Comparison of ENCODE assay signal across 11 cellular contexts in genomic region chr2:176157499-176158305, GRCh38. TPM values are rescaled to one million over a fixed set of nuclear protein-coding genes. Genes with fewer than 3 reads are reported as not detected.
DNase-seq lines count a peak whose midpoint lies in the region; ATAC-seq, FAIRE-seq and TF ChIP-seq lines count a peak whose summit lies in the region.
"Had no signal": no experiment of that assay in that cellular context is flagged by ENCODE, and none has a peak within 500 bp of the region (broad histone marks: within the 10 kb centered on the region; RNA-seq: fewer than 3 reads in every experiment).

No MANE protein-coding gene starts in this region.

- FAIRE-seq in HepG2 (lab: Jason Lieb, UNC) = no peak

- peaks cover 12 to 94% of the 10 kb centered on the region in 2 experiments for H3K27me3 ChIP-seq in HepG2 (ENCODE audit: control insufficient read depth in 1 of 2, insufficient read depth in 2 of 2, low read length in 2 of 2)
- H3K27me3 ChIP-seq in right lobe of liver = peaks cover 0 to 70% of the 10 kb centered on the region in 2 donors
- H3K27me3 ChIP-seq in SK-N-SH (ENCODE audit: insufficient read depth) = no peaks in the 10 kb centered on the region

- CTCF ChIA-PET in HepG2 (lab: Yijun Ruan, JAX; ENCODE audit: low intra/inter-chr PET ratio, low total read pairs) (no interaction called here), SK-N-SH (lab: Yijun Ruan, JAX) (interaction anchor here (1.2 to 6.2 kb wide), 4 partner anchors 12 to 991 kb away, joined by 3 to 53 read pairs (median 5); no protein-coding TSS in a partner anchor)

- intact Hi-C loops in HepG2 (cut with micrococcal nuclease; ENCODE audit: unreplicated experiment) (no loop called here), right lobe of liver (cut with DNase I) (no loop called here)

- H4K20me1 ChIP-seq in HepG2 (ENCODE audit: insufficient read depth, low read length) = no peaks in the 10 kb centered on the region
- H4K20me1 ChIP-seq in SK-N-SH (ENCODE audit: insufficient read depth) = no peaks in the 10 kb centered on the region

- H3K27ac ChIP-seq in HepG2 (ENCODE audit: extremely low read length, insufficient read depth, low read length) = no peak overlapping the region
- H3K27ac ChIP-seq in right lobe of liver = no peak overlapping the region
- H3K27ac ChIP-seq in SK-N-SH (ENCODE audit: low read depth in 2 of 2, low read length in 1 of 2) = peak overlapping the region in 1 of 2 experiments; percentile 89; a peak in 2 of 4 replicates

- peak overlapping the region in 1 of 3 experiments; percentile 24; a peak in 2 of 6 replicates for H3K4me3 ChIP-seq in HepG2 (replicated peaks in 1 of 3; ENCODE audit: insufficient read depth in 1 of 3, low read depth in 2 of 3, low read length in 3 of 3)
- no peak overlapping the region for H3K4me3 ChIP-seq in right lobe of liver
- H3K4me3 ChIP-seq in SK-N-SH (ENCODE audit: low read depth in 2 of 2, low read length in 1 of 2) = peak overlapping the region; percentile 54 to 71

- H3K4me1 ChIP-seq in HepG2 (ENCODE audit: insufficient read depth, low read length) (peaks cover 47% of the 10 kb centered on the region), right lobe of liver (peaks cover 0 to 20% (median 0%) of the 10 kb centered on the region in 4 donors), SK-N-SH (ENCODE audit: control insufficient read depth in 1 of 2, insufficient read depth in 2 of 2, low read depth in 1 of 2, low read length in 1 of 2) (peaks cover 0 to 8% of the 10 kb centered on the region in 2 experiments; a peak in 2 of 4 replicates)

- H3F3A ChIP-seq in SK-N-SH (replicated peaks; ENCODE audit: insufficient read depth) = no peaks in the 10 kb centered on the region

- POLR2A ChIA-PET in HepG2 (lab: Yijun Ruan, JAX) (no interaction called here), SK-N-SH (lab: Yijun Ruan, JAX) (interaction anchor here (1.4 to 2.3 kb wide), 3 partner anchors 18 to 297 kb away, joined by 4 to 9 read pairs (median 5); no protein-coding TSS in a partner anchor)

- TF ChIP-seq CTCF in HepG2 (CRISPR knock-in tag; IDR thresholded peaks at IDR 0.05) (no peak), right lobe of liver (IDR thresholded peaks at IDR 0.05) (no peak), SK-N-SH (IDR thresholded peaks at IDR 0.05) (no peak)

- no TSS peak for BruUV-seq in HepG2 (replicated peaks; lab: Mats Ljungman, UMichigan)

- ATAC-seq in HepG2 (no peak), right lobe of liver (no peak), GM18520 (IDR thresholded peaks at IDR 0.05; ENCODE audit: unreplicated experiment) (no peak), GM21447 (IDR thresholded peaks at IDR 0.05; ENCODE audit: unreplicated experiment) (no peak), HG02981 (IDR thresholded peaks at IDR 0.05; ENCODE audit: unreplicated experiment) (no peak), HG03442 (IDR thresholded peaks at IDR 0.05; ENCODE audit: unreplicated experiment) (no peak)

- H3K36me3 ChIP-seq in HepG2 (replicated peaks in 1 of 2; ENCODE audit: control insufficient read depth in 1 of 2, insufficient read depth in 2 of 2, low read length in 2 of 2) (no peaks in the 10 kb centered on the region), right lobe of liver (no peaks in the 10 kb centered on the region), SK-N-SH (replicated peaks in 1 of 2; ENCODE audit: control insufficient read depth in 1 of 2, insufficient read depth in 2 of 2, low read length in 1 of 2) (peaks cover 0 to 23% of the 10 kb centered on the region in 2 experiments)

- 48% methylated on average over 50 of the region's 50 CpGs for WGBS in HepG2 (ENCODE audit: low lambda C conversion rate)
- WGBS in right lobe of liver (ENCODE audit: insufficient coverage, low coverage, low lambda C conversion rate, missing lambda C conversion rate) = 4% methylated on average over 50 of the region's 50 CpGs
- 11% methylated on average over 45 of the region's 50 CpGs for WGBS in SK-N-SH (ENCODE audit: low lambda C conversion rate)

- H3K9ac ChIP-seq in HepG2 (ENCODE audit: insufficient read depth, low read depth, low read length) = no peak overlapping the region
- peak overlapping the region; percentile 51; the same call in 1 of the 2 replicates for H3K9ac ChIP-seq in SK-N-SH

- TF ChIP-seq POLR2A in HepG2 (IDR thresholded peaks at IDR 0.05; ENCODE audit: insufficient read depth in 1 of 2, low read depth in 2 of 2, low read length in 2 of 2) (no peak), right lobe of liver (IDR thresholded peaks at IDR 0.05) (no peak)

- no peaks in the 10 kb centered on the region for H3K79me2 ChIP-seq in HepG2 (ENCODE audit: insufficient read depth, low read length)
- no peaks in the 10 kb centered on the region for H3K79me2 ChIP-seq in SK-N-SH (ENCODE audit: insufficient read depth)

- H3K4me2 ChIP-seq in HepG2 (ENCODE audit: low read depth, low read length) = peak overlapping the region; percentile 8
- peak overlapping the region; percentile 81 for H3K4me2 ChIP-seq in SK-N-SH

- DNase-seq in HepG2 (ENCODE audit: low spot score) (no peak), right lobe of liver (no peak), SK-N-SH (peak; percentile 88), medulla oblongata (ENCODE audit: extremely low spot score) (peak; percentile 51)
- DNase-seq: activated CD8-positive, alpha-beta memory T cell treated with anti-CD3 and anti-CD28 coated beads, Interleukin-2, amount 50 U/mL, for 4 hours; GF-D8 had no signal

- in situ Hi-C loops in HepG2 (cut with HindIII; ENCODE audit: extremely low pct_ligation_motif_present, low pct_unique_long_range_greater_than_20kb) = no loop called here

- no peak for TF ChIP-seq RAD21 in HepG2 (CRISPR knock-in tag; IDR thresholded peaks at IDR 0.05)
- TF ChIP-seq RAD21 in SK-N-SH (IDR thresholded peaks at IDR 0.05; ENCODE audit: low read length) = no peak; the same call in 1 of the 2 replicates

- H2AFZ ChIP-seq in HepG2 (ENCODE audit: low read length) (no peak overlapping the region), SK-N-SH (ENCODE audit: low read depth) (peak overlapping the region; percentile 86)

- H3K9me3 ChIP-seq in HepG2 (ENCODE audit: low read length) (no peaks in the 10 kb centered on the region), right lobe of liver (no peaks in the 10 kb centered on the region), SK-N-SH (no peaks in the 10 kb centered on the region)

- no peaks in the 10 kb centered on the region for H3K9me2 ChIP-seq in SK-N-SH

- TF ChIP-seq EP300 in HepG2 (IDR thresholded peaks at IDR 0.05; ENCODE audit: low read depth in 2 of 2, low read length in 2 of 2) (no peak), HepG2 (CRISPR knock-in tag; IDR thresholded peaks at IDR 0.05; ENCODE audit: borderline replicate concordance) (no peak), SK-N-SH (IDR thresholded peaks at IDR 0.05; ENCODE audit: borderline replicate concordance in 1 of 2, low read depth in 1 of 2, low read length in 1 of 2) (no peak)

RNA-seq across cellular contexts. Expression of gene HOXD3, which starts 0.6 kb away (rescaled TPM):
- total RNA-seq in HepG2 (2016; rRNA removed; fragmentation: Illumina TruSeq; extraction: Trizol) (0.08 and 0.09 TPM in 2 replicates), right lobe of liver (not detected)
- not detected in 2 replicates for total RNA-seq in HepG2 (2016; cell fraction: cytosol; rRNA removed; fragmentation: Illumina TruSeq; extraction: Trizol; ENCODE audit: low read depth)
- total RNA-seq in HepG2 (2016; cell fraction: insoluble cytoplasmic fraction; rRNA removed; fragmentation: Illumina TruSeq; extraction: Trizol) = 0.04 TPM in 1 of 2 replicates, not detected in the other
- 0.06 and 0.14 TPM in 2 replicates for total RNA-seq in HepG2 (2016; cell fraction: membrane; rRNA removed; fragmentation: Illumina TruSeq; extraction: Trizol)
- 0.19 TPM in 1 of 2 replicates, not detected in the other for total RNA-seq in HepG2 (2016; cell fraction: nucleus; rRNA removed; fragmentation: Illumina TruSeq; extraction: Trizol)
- polyA plus RNA-seq in HepG2 (2011; rRNA removed) (0.05 TPM in 1 of 2 replicates, not detected in the other), SK-N-SH (2012; rRNA removed) (0.80 and 0.81 TPM in 2 replicates)
- not detected in 2 replicates for polyA plus RNA-seq in HepG2 (2011; cell fraction: cytosol; rRNA removed)
- polyA plus RNA-seq in HepG2 (2011; cell fraction: nucleus; rRNA removed) = 0.07 TPM in 1 of 2 replicates, not detected in the other
- polyA plus RNA-seq in HepG2 (2012) = 0.09 TPM in 1 of 2 replicates, not detected in the other
- polyA plus RNA-seq in HepG2 (2016; cell fraction: cytosol; fragmentation: Illumina TruSeq; extraction: Trizol; ENCODE audit: low read depth) = not detected in 2 replicates
- 0.28 TPM in 1 of 2 replicates, not detected in the other for polyA plus RNA-seq in HepG2 (2016; cell fraction: insoluble cytoplasmic fraction; fragmentation: Illumina TruSeq; extraction: Trizol; ENCODE audit: low read depth)
- 0.07 TPM in 1 of 2 replicates, not detected in the other for polyA plus RNA-seq in HepG2 (2016; cell fraction: membrane; fragmentation: Illumina TruSeq; extraction: Trizol; ENCODE audit: low read depth)
- polyA plus RNA-seq in HepG2 (2016; cell fraction: nucleus; fragmentation: Illumina TruSeq; extraction: Trizol; ENCODE audit: insufficient read depth, low read depth) = not detected in 2 replicates
- not detected in 2 replicates for polyA minus RNA-seq in HepG2 (2011; rRNA and poly(A)+ RNA removed; ENCODE audit: low replicate concordance)
- polyA minus RNA-seq in HepG2 (2011; cell fraction: cytosol; rRNA and poly(A)+ RNA removed) = not detected in 2 replicates
- polyA minus RNA-seq in HepG2 (2011; cell fraction: nucleus; rRNA and poly(A)+ RNA removed) = not detected in 2 replicates
- polyA plus RNA-seq in SK-N-SH (2012; cell fraction: cytosol; rRNA removed) = 0.62 and 0.88 TPM in 2 replicates
- 1.4 and 3.9 TPM in 2 replicates for polyA plus RNA-seq in SK-N-SH (2012; cell fraction: nucleus; rRNA removed)

RNA-seq across cellular contexts. Expression of gene HOXD4, which starts 6.4 kb away (rescaled TPM):
- 0.31 TPM in 1 of 2 replicates, not detected in the other for total RNA-seq in HepG2 (2016; rRNA removed; fragmentation: Illumina TruSeq; extraction: Trizol)
- total RNA-seq in HepG2 (2016; cell fraction: cytosol; rRNA removed; fragmentation: Illumina TruSeq; extraction: Trizol; ENCODE audit: low read depth) = not detected in 2 replicates
- 0.19 TPM in 1 of 2 replicates, not detected in the other for total RNA-seq in HepG2 (2016; cell fraction: insoluble cytoplasmic fraction; rRNA removed; fragmentation: Illumina TruSeq; extraction: Trizol)
- total RNA-seq in HepG2 (2016; cell fraction: membrane; rRNA removed; fragmentation: Illumina TruSeq; extraction: Trizol) = 0.12 TPM in 1 of 2 replicates, not detected in the other
- total RNA-seq in HepG2 (2016; cell fraction: nucleus; rRNA removed; fragmentation: Illumina TruSeq; extraction: Trizol) = 0.34 TPM in 1 of 2 replicates, not detected in the other
- not detected in 2 replicates for polyA plus RNA-seq in HepG2 (2011; rRNA removed)
- not detected in 2 replicates for polyA plus RNA-seq in HepG2 (2011; cell fraction: cytosol; rRNA removed)
- polyA plus RNA-seq in HepG2 (2011; cell fraction: nucleus; rRNA removed) = not detected in 2 replicates
- polyA plus RNA-seq in HepG2 (2012) = not detected in 2 replicates
- polyA plus RNA-seq in HepG2 (2016; cell fraction: cytosol; fragmentation: Illumina TruSeq; extraction: Trizol; ENCODE audit: low read depth) = 0.15 TPM in 1 of 2 replicates, not detected in the other
- not detected in 2 replicates for polyA plus RNA-seq in HepG2 (2016; cell fraction: insoluble cytoplasmic fraction; fragmentation: Illumina TruSeq; extraction: Trizol; ENCODE audit: low read depth)
- 0.10 and 0.17 TPM in 2 replicates for polyA plus RNA-seq in HepG2 (2016; cell fraction: membrane; fragmentation: Illumina TruSeq; extraction: Trizol; ENCODE audit: low read depth)
- polyA plus RNA-seq in HepG2 (2016; cell fraction: nucleus; fragmentation: Illumina TruSeq; extraction: Trizol; ENCODE audit: insufficient read depth, low read depth) = 0.43 and 1.4 TPM in 2 replicates
- polyA minus RNA-seq in HepG2 (2011; rRNA and poly(A)+ RNA removed; ENCODE audit: low replicate concordance) = not detected in 2 replicates
- polyA minus RNA-seq in HepG2 (2011; cell fraction: cytosol; rRNA and poly(A)+ RNA removed) = not detected in 2 replicates
- polyA minus RNA-seq in HepG2 (2011; cell fraction: nucleus; rRNA and poly(A)+ RNA removed) = not detected in 2 replicates
- not detected for total RNA-seq in right lobe of liver
- polyA plus RNA-seq in SK-N-SH (2012; rRNA removed) = 1.0 and 1.6 TPM in 2 replicates
- 0.24 and 0.43 TPM in 2 replicates for polyA plus RNA-seq in SK-N-SH (2012; cell fraction: cytosol; rRNA removed)
- polyA plus RNA-seq in SK-N-SH (2012; cell fraction: nucleus; rRNA removed) = 11.1 and 13.3 TPM in 2 replicates
- total RNA-seq: H4 had no signal

RNA-seq across cellular contexts. Expression of gene HOXD8, which starts 28.2 kb away (rescaled TPM):
- total RNA-seq in HepG2 (2016; rRNA removed; fragmentation: Illumina TruSeq; extraction: Trizol) = not detected in 2 replicates
- total RNA-seq in HepG2 (2016; cell fraction: cytosol; rRNA removed; fragmentation: Illumina TruSeq; extraction: Trizol; ENCODE audit: low read depth) = not detected in 2 replicates
- total RNA-seq in HepG2 (2016; cell fraction: insoluble cytoplasmic fraction; rRNA removed; fragmentation: Illumina TruSeq; extraction: Trizol) = not detected in 2 replicates
- total RNA-seq in HepG2 (2016; cell fraction: membrane; rRNA removed; fragmentation: Illumina TruSeq; extraction: Trizol) = not detected in 2 replicates
- total RNA-seq in HepG2 (2016; cell fraction: nucleus; rRNA removed; fragmentation: Illumina TruSeq; extraction: Trizol) = not detected in 2 replicates
- polyA plus RNA-seq in HepG2 (2011; rRNA removed) = not detected in 2 replicates
- polyA plus RNA-seq in HepG2 (2011; cell fraction: cytosol; rRNA removed) = not detected in 2 replicates
- not detected in 2 replicates for polyA plus RNA-seq in HepG2 (2011; cell fraction: nucleus; rRNA removed)
- polyA plus RNA-seq in HepG2 (2012) = not detected in 2 replicates
- not detected in 2 replicates for polyA plus RNA-seq in HepG2 (2016; cell fraction: cytosol; fragmentation: Illumina TruSeq; extraction: Trizol; ENCODE audit: low read depth)
- not detected in 2 replicates for polyA plus RNA-seq in HepG2 (2016; cell fraction: insoluble cytoplasmic fraction; fragmentation: Illumina TruSeq; extraction: Trizol; ENCODE audit: low read depth)
- polyA plus RNA-seq in HepG2 (2016; cell fraction: membrane; fragmentation: Illumina TruSeq; extraction: Trizol; ENCODE audit: low read depth) = not detected in 2 replicates
- not detected in 2 replicates for polyA plus RNA-seq in HepG2 (2016; cell fraction: nucleus; fragmentation: Illumina TruSeq; extraction: Trizol; ENCODE audit: insufficient read depth, low read depth)
- polyA minus RNA-seq in HepG2 (2011; rRNA and poly(A)+ RNA removed; ENCODE audit: low replicate concordance) = not detected in 2 replicates
- not detected in 2 replicates for polyA minus RNA-seq in HepG2 (2011; cell fraction: cytosol; rRNA and poly(A)+ RNA removed)
- polyA minus RNA-seq in HepG2 (2011; cell fraction: nucleus; rRNA and poly(A)+ RNA removed) = not detected in 2 replicates
- total RNA-seq in right lobe of liver = under 1 TPM in 1 of 6 experiments, not detected in 5; 0.74 TPM
- polyA plus RNA-seq in SK-N-SH (2012; rRNA removed) = 6.4 and 8.2 TPM in 2 replicates
- 9.8 and 10.2 TPM in 2 replicates for polyA plus RNA-seq in SK-N-SH (2012; cell fraction: cytosol; rRNA removed)
- polyA plus RNA-seq in SK-N-SH (2012; cell fraction: nucleus; rRNA removed) = 3.2 and 5.0 TPM in 2 replicates
- total RNA-seq: H4 had no signal

RNA-seq across cellular contexts. Expression of gene HOXD1, which starts 30.8 kb away (rescaled TPM):
- total RNA-seq in HepG2 (2016; rRNA removed; fragmentation: Illumina TruSeq; extraction: Trizol) = 10.0 and 10.4 TPM in 2 replicates
- 3.9 and 5.5 TPM in 2 replicates for total RNA-seq in HepG2 (2016; cell fraction: cytosol; rRNA removed; fragmentation: Illumina TruSeq; extraction: Trizol; ENCODE audit: low read depth)
- total RNA-seq in HepG2 (2016; cell fraction: insoluble cytoplasmic fraction; rRNA removed; fragmentation: Illumina TruSeq; extraction: Trizol) = 9.0 and 10.0 TPM in 2 replicates
- total RNA-seq in HepG2 (2016; cell fraction: membrane; rRNA removed; fragmentation: Illumina TruSeq; extraction: Trizol) = 12.1 and 12.7 TPM in 2 replicates
- total RNA-seq in HepG2 (2016; cell fraction: nucleus; rRNA removed; fragmentation: Illumina TruSeq; extraction: Trizol) = 9.0 and 9.2 TPM in 2 replicates
- 11.4 and 22.3 TPM in 2 replicates for polyA plus RNA-seq in HepG2 (2011; rRNA removed)
- polyA plus RNA-seq in HepG2 (2011; cell fraction: cytosol; rRNA removed) = 11.0 and 19.4 TPM in 2 replicates
- 25.8 and 48.1 TPM in 2 replicates for polyA plus RNA-seq in HepG2 (2011; cell fraction: nucleus; rRNA removed)
- 4.8 and 6.2 TPM in 2 replicates for polyA plus RNA-seq in HepG2 (2012)
- 6.7 and 8.7 TPM in 2 replicates for polyA plus RNA-seq in HepG2 (2016; cell fraction: cytosol; fragmentation: Illumina TruSeq; extraction: Trizol; ENCODE audit: low read depth)
- polyA plus RNA-seq in HepG2 (2016; cell fraction: insoluble cytoplasmic fraction; fragmentation: Illumina TruSeq; extraction: Trizol; ENCODE audit: low read depth) = 20.9 and 25.0 TPM in 2 replicates
- polyA plus RNA-seq in HepG2 (2016; cell fraction: membrane; fragmentation: Illumina TruSeq; extraction: Trizol; ENCODE audit: low read depth) = 17.7 and 19.0 TPM in 2 replicates
- polyA plus RNA-seq in HepG2 (2016; cell fraction: nucleus; fragmentation: Illumina TruSeq; extraction: Trizol; ENCODE audit: insufficient read depth, low read depth) = 28.7 and 32.9 TPM in 2 replicates
- 9.8 TPM in 1 of 2 replicates, not detected in the other for polyA minus RNA-seq in HepG2 (2011; rRNA and poly(A)+ RNA removed; ENCODE audit: low replicate concordance)
- 7.5 and 12.1 TPM in 2 replicates for polyA minus RNA-seq in HepG2 (2011; cell fraction: cytosol; rRNA and poly(A)+ RNA removed)
- polyA minus RNA-seq in HepG2 (2011; cell fraction: nucleus; rRNA and poly(A)+ RNA removed) = 6.0 and 15.7 TPM in 2 replicates
- total RNA-seq in right lobe of liver = not detected
- not detected in 2 replicates for polyA plus RNA-seq in SK-N-SH (2012; rRNA removed)
- polyA plus RNA-seq in SK-N-SH (2012; cell fraction: cytosol; rRNA removed) = 0.03 TPM in 1 of 2 replicates, not detected in the other
- 0.02 and 0.12 TPM in 2 replicates for polyA plus RNA-seq in SK-N-SH (2012; cell fraction: nucleus; rRNA removed)
- total RNA-seq: H4 had no signal

RNA-seq across cellular contexts. Expression of gene HOXD9, which starts 35.2 kb away (rescaled TPM):
- total RNA-seq in HepG2 (2016; rRNA removed; fragmentation: Illumina TruSeq; extraction: Trizol) (not detected in 2 replicates), right lobe of liver (under 1 TPM in 1 of 6 experiments, not detected in 5; 0.25 TPM)
- total RNA-seq in HepG2 (2016; cell fraction: cytosol; rRNA removed; fragmentation: Illumina TruSeq; extraction: Trizol; ENCODE audit: low read depth) = not detected in 2 replicates
- total RNA-seq in HepG2 (2016; cell fraction: insoluble cytoplasmic fraction; rRNA removed; fragmentation: Illumina TruSeq; extraction: Trizol) = not detected in 2 replicates
- not detected in 2 replicates for total RNA-seq in HepG2 (2016; cell fraction: membrane; rRNA removed; fragmentation: Illumina TruSeq; extraction: Trizol)
- total RNA-seq in HepG2 (2016; cell fraction: nucleus; rRNA removed; fragmentation: Illumina TruSeq; extraction: Trizol) = not detected in 2 replicates
- polyA plus RNA-seq in HepG2 (2011; rRNA removed) (not detected in 2 replicates), SK-N-SH (2012; rRNA removed) (3.6 and 4.8 TPM in 2 replicates)
- not detected in 2 replicates for polyA plus RNA-seq in HepG2 (2011; cell fraction: cytosol; rRNA removed)
- not detected in 2 replicates for polyA plus RNA-seq in HepG2 (2011; cell fraction: nucleus; rRNA removed)
- polyA plus RNA-seq in HepG2 (2012) = not detected in 2 replicates
- not detected in 2 replicates for polyA plus RNA-seq in HepG2 (2016; cell fraction: cytosol; fragmentation: Illumina TruSeq; extraction: Trizol; ENCODE audit: low read depth)
- polyA plus RNA-seq in HepG2 (2016; cell fraction: insoluble cytoplasmic fraction; fragmentation: Illumina TruSeq; extraction: Trizol; ENCODE audit: low read depth) = not detected in 2 replicates
- not detected in 2 replicates for polyA plus RNA-seq in HepG2 (2016; cell fraction: membrane; fragmentation: Illumina TruSeq; extraction: Trizol; ENCODE audit: low read depth)
- not detected in 2 replicates for polyA plus RNA-seq in HepG2 (2016; cell fraction: nucleus; fragmentation: Illumina TruSeq; extraction: Trizol; ENCODE audit: insufficient read depth, low read depth)
- 0.61 TPM in 1 of 2 replicates, not detected in the other for polyA minus RNA-seq in HepG2 (2011; rRNA and poly(A)+ RNA removed; ENCODE audit: low replicate concordance)
- not detected in 2 replicates for polyA minus RNA-seq in HepG2 (2011; cell fraction: cytosol; rRNA and poly(A)+ RNA removed)
- polyA minus RNA-seq in HepG2 (2011; cell fraction: nucleus; rRNA and poly(A)+ RNA removed) = not detected in 2 replicates
- polyA plus RNA-seq in SK-N-SH (2012; cell fraction: cytosol; rRNA removed) = 4.2 and 5.0 TPM in 2 replicates
- 4.3 and 6.4 TPM in 2 replicates for polyA plus RNA-seq in SK-N-SH (2012; cell fraction: nucleus; rRNA removed)

Comparison
In these comparisons a context has a peak if more than half of its experiments do, and no peak if none do; other contexts are left out.
1. DNase-seq: peak in SK-N-SH (single experiment) and medulla oblongata (single experiment); none in HepG2 (single experiment) and right lobe of liver (0 of 3).
2. H3K4me3 ChIP-seq: peak in SK-N-SH (2 of 2); none in right lobe of liver (0 of 3).
3. Of the 25 proteins assayed by ChIP-seq in both HepG2 and SK-N-SH: peak only in HepG2: none; only in SK-N-SH: MXI1 and SMC3; in both: MAX; in neither: 22.